27 cellular contexts compared by ENCODE assay signal in genomic region chr5:3605298-3606010, GRCh38. TPM values are rescaled to one million over a fixed set of nuclear protein-coding genes. Genes with fewer than 3 reads are reported as not detected.
DNase-seq lines count a peak whose midpoint lies in the region; ATAC-seq, FAIRE-seq and TF ChIP-seq lines count a peak whose summit lies in the region.
"Had no signal": no experiment of that assay in that cellular context is flagged by ENCODE, and none has a peak within 500 bp of the region (broad histone marks: within the 10 kb centered on the region; RNA-seq: fewer than 3 reads in every experiment).

No MANE protein-coding gene starts in this region.

- no peak overlapping the region for H3K27ac Mint-ChIP-seq in MCF 10A (ENCODE audit: low read depth, unreplicated experiment)

- H2BK5ac ChIP-seq in H1 (ENCODE audit: low read depth, low read length) (no peak overlapping the region), mesenchymal stem cell (ENCODE audit: low read depth, low read length, poor library complexity, severe bottlenecking) (no peak overlapping the region)

- H3K4me1 Mint-ChIP-seq in MCF 10A (ENCODE audit: insufficient read depth, unreplicated experiment): peaks cover 10% of the 10 kb centered on the region
- H3K4me1 Mint-ChIP-seq: CD8-positive, alpha-beta memory T cell had no signal

- no peak for FAIRE-seq in H1 (lab: Jason Lieb, UNC)
- FAIRE-seq: D721Med, GM12891, HTR-8/SVneo had no signal

- no peak overlapping the region for H4K5ac ChIP-seq in H1 (ENCODE audit: insufficient read length, low read depth, low read length)

- CTCF ChIA-PET in MCF 10A (lab: Yijun Ruan, JAX): interaction anchor here (0.6 kb wide), 1 partner anchor 809 kb away, joined by 3 read pairs; no protein-coding TSS in a partner anchor
- CTCF ChIA-PET in H1 (lab: Charles Lee; ENCODE audit: partially characterized antibody): interaction anchor here (0.6 to 1.3 kb wide), 6 partner anchors 13 to 1146 kb away, joined by 3 to 4 read pairs (median 4); no protein-coding TSS in a partner anchor

- H3K79me2 ChIP-seq in H1 (ENCODE audit: control insufficient read depth in 1 of 2, insufficient read depth in 2 of 2, low read length in 2 of 2): no peaks in the 10 kb centered on the region

- H3K36me3 Mint-ChIP-seq in MCF 10A (ENCODE audit: insufficient read depth, unreplicated experiment): peaks cover 34% of the 10 kb centered on the region

- POLR2A ChIA-PET in MCF 10A (lab: Yijun Ruan, JAX): no interaction called here
- POLR2A ChIA-PET in H1 (lab: Charles Lee; ENCODE audit: partially characterized antibody): interaction anchor here (1.3 kb wide), 1 partner anchor 13 kb away, joined by 4 read pairs; no protein-coding TSS in a partner anchor

- H3K79me1 ChIP-seq in H1 (ENCODE audit: low read depth, low read length) (no peaks in the 10 kb centered on the region), mesenchymal stem cell (replicated peaks; ENCODE audit: low read length, poor library complexity, severe bottlenecking) (no peaks in the 10 kb centered on the region)

- peak overlapping the region; percentile 23; the same call in 1 of the 2 replicates for H4K8ac ChIP-seq in H1 (ENCODE audit: extremely low read depth, insufficient read depth, low read length)
- H4K8ac ChIP-seq in mesenchymal stem cell (ENCODE audit: low read length): no peak overlapping the region

- H2BK15ac ChIP-seq in H1 (ENCODE audit: low read length): no peak overlapping the region; the same call in 1 of the 2 replicates
- no peak overlapping the region for H2BK15ac ChIP-seq in mesenchymal stem cell (ENCODE audit: low read depth, poor library complexity, severe bottlenecking)

- no peaks in the 10 kb centered on the region for H3K27me3 Mint-ChIP-seq in MCF 10A (ENCODE audit: insufficient read depth, unreplicated experiment)

- intact Hi-C loops in breast epithelium (cut with DNase I; ENCODE audit: low total_unique reads) (no loop called here), MCF 10A (cut with micrococcal nuclease) (no loop called here), upper lobe of right lung (cut with DNase I) (no loop called here)

- TF ChIP-seq CTCF in breast epithelium (IDR thresholded peaks at IDR 0.05) (no peak), MCF 10A (IDR thresholded peaks at IDR 0.05; ENCODE audit: unreplicated experiment) (no peak), H1 (IDR thresholded peaks at IDR 0.05; ENCODE audit: control extremely low read depth in 1 of 3, insufficient read depth in 1 of 3, low read depth in 1 of 3, low read length in 3 of 3) (no peak), upper lobe of right lung (IDR thresholded peaks at IDR 0.05) (no peak)

- H3K9ac ChIP-seq in H1 (replicated peaks in 1 of 4; ENCODE audit: extremely low read depth in 1 of 4, low read depth in 3 of 4, low read length in 3 of 4): no peak overlapping the region
- peak overlapping the region; percentile 70 for H3K9ac ChIP-seq in mesenchymal stem cell (ENCODE audit: low read length)

- H3K4ac ChIP-seq in H1 (replicated peaks; ENCODE audit: insufficient read length, low read depth, low read length): no peak overlapping the region
- H3K4ac ChIP-seq in mesenchymal stem cell (ENCODE audit: low read depth in 1 of 2, low read length in 2 of 2): no peak overlapping the region

- H3K56ac ChIP-seq in H1 (replicated peaks; ENCODE audit: insufficient read length, low read depth, low read length): no peak overlapping the region

- ATAC-seq in upper lobe of right lung: no peak
- ATAC-seq: Right ventricle myocardium inferior had no signal

- TF ChIP-seq EP300 in H1 (IDR thresholded peaks at IDR 0.05; ENCODE audit: borderline replicate concordance in 1 of 2, low read depth in 2 of 2, low read length in 2 of 2): no peak

- H4K91ac ChIP-seq in H1 (replicated peaks; ENCODE audit: insufficient read length, low read length) (no peak overlapping the region), mesenchymal stem cell (ENCODE audit: low read length) (no peak overlapping the region)

- no peak overlapping the region for H2AFZ ChIP-seq in H1 (ENCODE audit: low read length)
- H2AFZ ChIP-seq in mesenchymal stem cell (ENCODE audit: low read depth, low read length): no peak overlapping the region
- H2AFZ ChIP-seq: PC-9 had no signal

- H3K4me2 ChIP-seq in H1 (ENCODE audit: insufficient read depth in 1 of 2, low read depth in 2 of 2, low read length in 2 of 2) (peak overlapping the region; percentile 67 to 73; a peak in 3 of 4 replicates), mesenchymal stem cell (ENCODE audit: low read length, poor library complexity, severe bottlenecking) (no peak overlapping the region)
- H3K4me2 ChIP-seq: PC-9 had no signal

- H3K4me3 ChIP-seq in breast epithelium: peak overlapping the region in 1 of 3 donors; percentile 61
- peak overlapping the region in 2 of 4 experiments; percentile 43 to 64; a peak in 3 of 8 replicates for H3K4me3 ChIP-seq in H1 (ENCODE audit: extremely low read depth in 1 of 4, insufficient read depth in 2 of 4, low read depth in 3 of 4, low read length in 4 of 4)
- no peak overlapping the region for H3K4me3 ChIP-seq in mesenchymal stem cell (ENCODE audit: insufficient read depth in 1 of 2, low read depth in 1 of 2, low read length in 2 of 2)
- H3K4me3 ChIP-seq in upper lobe of right lung: no peak overlapping the region
- H3K4me3 ChIP-seq: PC-9, SK-N-MC had no signal

- WGBS in H1 (ENCODE audit: extremely low coverage in 1 of 2, insufficient coverage in 1 of 2, insufficient read length in 1 of 2, insufficient replicate concordance in 2 of 2, low coverage in 1 of 2, low lambda C conversion rate in 2 of 2, missing lambda C conversion rate in 1 of 2), 2 experiments: 63% methylated on average over 25 of the region's 32 CpGs; no CpG with 5 or more reads in 1 of the 2 experiments
- 47% methylated on average over 32 of the region's 32 CpGs for WGBS in mesenchymal stem cell

- 0 out of 2 replicates have a peak overlapping the region, but pooled peaks have one; percentile 32 for H2BK20ac ChIP-seq in H1 (ENCODE audit: low read length)

- H3K18ac ChIP-seq in H1 (ENCODE audit: extremely low read depth, low read length) (no peak overlapping the region), mesenchymal stem cell (ENCODE audit: low read depth in 1 of 2, low read length in 2 of 2) (no peak overlapping the region)

- TF ChIP-seq POLR2A in breast epithelium (IDR thresholded peaks at IDR 0.05) (no peak), H1 (IDR thresholded peaks at IDR 0.05; ENCODE audit: control extremely low read depth in 1 of 2, low read depth in 2 of 2, low read length in 2 of 2) (no peak)

- H2BK12ac ChIP-seq in H1 (ENCODE audit: low read depth, low read length): 0 out of 2 replicates have a peak overlapping the region, but pooled peaks have one; percentile 27
- no peak overlapping the region for H2BK12ac ChIP-seq in mesenchymal stem cell (ENCODE audit: low read length in 2 of 2)

- H2BK120ac ChIP-seq in H1 (replicated peaks; ENCODE audit: low read depth, low read length) (no peak overlapping the region), mesenchymal stem cell (ENCODE audit: low read depth, low read length) (no peak overlapping the region)

- no peak overlapping the region for H3K4me3 Mint-ChIP-seq in MCF 10A (ENCODE audit: unreplicated experiment)
- H3K4me3 Mint-ChIP-seq: CD8-positive, alpha-beta memory T cell had no signal

- H3K23ac ChIP-seq in H1 (ENCODE audit: insufficient read length): no peak overlapping the region
- no peak overlapping the region for H3K23ac ChIP-seq in mesenchymal stem cell (ENCODE audit: low read length in 2 of 2)

- H3K9me3 Mint-ChIP-seq in MCF 10A (ENCODE audit: unreplicated experiment): peaks cover 6% of the 10 kb centered on the region

- H3K27ac ChIP-seq in breast epithelium: peak overlapping the region; percentile 90 to 93
- no peak overlapping the region for H3K27ac ChIP-seq in H1 (ENCODE audit: low read depth, low read length)
- H3K27ac ChIP-seq in mesenchymal stem cell (ENCODE audit: low read length, poor library complexity, severe bottlenecking): no peak overlapping the region
- H3K27ac ChIP-seq in upper lobe of right lung: no peak overlapping the region
- H3K27ac ChIP-seq: HL-60, PC-9, SK-N-MC had no signal

- H3K36me3 ChIP-seq in breast epithelium: no peaks in the 10 kb centered on the region
- H3K36me3 ChIP-seq in H1 (ENCODE audit: control insufficient read depth in 2 of 4, insufficient read depth in 4 of 4, low read length in 3 of 4): peaks cover 0 to 3% (median 0%) of the 10 kb centered on the region in 4 experiments; a peak in 2 of 8 replicates
- peaks cover 0 to 5% of the 10 kb centered on the region in 2 experiments for H3K36me3 ChIP-seq in mesenchymal stem cell (ENCODE audit: control insufficient read depth in 1 of 2, insufficient read depth in 2 of 2, low read depth in 1 of 2, low read length in 2 of 2)
- H3K36me3 ChIP-seq in upper lobe of right lung: no peaks in the 10 kb centered on the region
- H3K36me3 ChIP-seq: BE2C had no signal

- no peak for DNase-seq in breast epithelium (ENCODE audit: low spot score in 2 of 2)
- no peak for DNase-seq in MCF 10A (ENCODE audit: unreplicated experiment)
- DNase-seq in H1 (ENCODE audit: low read depth in 1 of 2, low spot score in 2 of 2): no peak
- no peak for DNase-seq in mesenchymal stem cell
- DNase-seq in upper lobe of right lung: peak; percentile 58
- DNase-seq in NOMO-1 treated with DMSO at 0.1 percent for 48 hours (lab: John Stamatoyannopoulos, UW; ENCODE audit: unreplicated experiment): no peak
- DNase-seq in NCI-H2171 (lab: John Stamatoyannopoulos, UW): no peak
- DNase-seq in NAMALWA (ENCODE audit: low spot score): no peak
- DNase-seq: 8988T; BE2C; CD8-positive, alpha-beta memory T cell; DMS79 treated with DMSO at 0.1 percent for 48 hours; GF-D8; HCEC 1CT; MV-4-11; NCI-H1417 treated with DMSO at 0.1 percent for 48 hours; NCI-H1930; NCI-H2171 treated with DMSO at 0.1 percent for 48 hours; NCI-H748 treated with DMSO at 0.1 percent for 48 hours; PC-9 had no signal

- TF ChIP-seq RAD21 in H1 (IDR thresholded peaks at IDR 0.05 in 1 of 2, conservative IDR thresholded peaks at IDR 0.05 in 1 of 2; ENCODE audit: low read depth in 2 of 2, low read length in 2 of 2): no peak

- H3K4me1 ChIP-seq in breast epithelium (no peaks in the 10 kb centered on the region), H1 (replicated peaks in 1 of 4; ENCODE audit: control insufficient read depth in 3 of 4, insufficient read depth in 4 of 4, low read length in 3 of 4) (peaks cover 2 to 13% (median 9%) of the 10 kb centered on the region in 4 experiments), mesenchymal stem cell (ENCODE audit: control insufficient read depth, insufficient read depth, low read depth, low read length) (peaks cover 5% of the 10 kb centered on the region), upper lobe of right lung (no peaks in the 10 kb centered on the region)
- H3K4me1 ChIP-seq: BE2C had no signal

- H4K20me1 ChIP-seq in H1 (replicated peaks in 1 of 2; ENCODE audit: control insufficient read depth in 1 of 2, insufficient read depth in 2 of 2, low read length in 2 of 2): peaks cover 4 to 5% of the 10 kb centered on the region in 2 experiments

- H3K9me3 ChIP-seq in breast epithelium (no peaks in the 10 kb centered on the region), H1 (ENCODE audit: insufficient read depth in 2 of 2, low read depth in 1 of 2, low read length in 1 of 2) (no peaks in the 10 kb centered on the region), mesenchymal stem cell (ENCODE audit: control insufficient read depth, low read length) (no peaks in the 10 kb centered on the region), upper lobe of right lung (no peaks in the 10 kb centered on the region)
- H3K9me3 ChIP-seq: BE2C had no signal

- H3K23me2 ChIP-seq in H1 (ENCODE audit: low read depth, low read length): peaks cover 18% of the 10 kb centered on the region; the same call in 1 of the 2 replicates

- no TSS peak for BruUV-seq in MCF 10A (replicated peaks; lab: Mats Ljungman, UMichigan)

- H3K27me3 ChIP-seq in breast epithelium (peaks cover 0 to 42% of the 10 kb centered on the region in 2 donors), H1 (replicated peaks in 1 of 4; ENCODE audit: control insufficient read depth in 3 of 4, extremely low read depth in 1 of 4, insufficient read depth in 3 of 4, low read length in 3 of 4) (peaks cover 40 to 71% (median 59%) of the 10 kb centered on the region in 4 experiments), mesenchymal stem cell (ENCODE audit: control insufficient read depth in 1 of 2, insufficient read depth in 1 of 2, low read length in 2 of 2) (peaks cover 0 to 39% of the 10 kb centered on the region in 2 experiments), upper lobe of right lung (peaks cover 75% of the 10 kb centered on the region)

- H3K14ac ChIP-seq in H1 (ENCODE audit: insufficient read length) (no peak overlapping the region), mesenchymal stem cell (ENCODE audit: low read length in 2 of 2) (no peak overlapping the region)

- H2AK5ac ChIP-seq in H1 (ENCODE audit: low read depth, low read length): peak overlapping the region; percentile 39; the same call in 1 of the 2 replicates
- no peak overlapping the region for H2AK5ac ChIP-seq in mesenchymal stem cell (ENCODE audit: low read length, severe bottlenecking)

RNA-seq across cellular contexts. Expression of gene IRX1, which starts 9.8 kb away (rescaled TPM):
- total RNA-seq in breast epithelium (10 to 100 TPM; 19.7 to 49.2 (median 27.8) TPM), MCF 10A (2022) (13.8 and 15.5 TPM in 2 replicates), upper lobe of right lung (7.5 TPM)
- total RNA-seq in H1 (2021; fragmentation: NEBNext Ultra II Directional; extraction: Animal tissue kit (Norgen Biotek cat#: 25700)): 3.9 and 5.1 TPM in 2 replicates
- polyA plus RNA-seq in H1 (2011; rRNA removed): 2.6 and 10.6 TPM in 2 replicates
- polyA plus RNA-seq in H1 (2011; cell fraction: cytosol; rRNA removed): 8.5 TPM
- polyA plus RNA-seq in H1 (2011; cell fraction: nucleus; rRNA removed): 9.3 TPM
- polyA plus RNA-seq in H1 (2012, experiment 1 of 2): 4.0 to 6.1 TPM (median 5.3 TPM) in 4 replicates
- 2.8 TPM for polyA plus RNA-seq in H1 (2012, experiment 2 of 2)
- 0.41 TPM for polyA plus RNA-seq in H1 (2013, experiment 1 of 2)
- polyA plus RNA-seq in H1 (2013, experiment 2 of 2): 0.28 TPM
- 0.54 and 1.5 TPM in 2 replicates for polyA minus RNA-seq in H1 (2011; rRNA and poly(A)+ RNA removed)
- 6.5 TPM for polyA minus RNA-seq in H1 (2011; cell fraction: cytosol; rRNA and poly(A)+ RNA removed)
- 8.3 TPM for polyA minus RNA-seq in H1 (2011; cell fraction: nucleus; rRNA and poly(A)+ RNA removed)
- polyA plus RNA-seq in mesenchymal stem cell (2013, experiment 1 of 2): not detected
- not detected for polyA plus RNA-seq in mesenchymal stem cell (2013, experiment 2 of 2)
- total RNA-seq: CD8-positive, alpha-beta memory T cell; NCI-H460; PC-9 had no signal
- polyA plus RNA-seq: CD8-positive, alpha-beta memory T cell had no signal

Comparison
In these comparisons a context has a peak if more than half of its experiments do, and no peak if none do; other contexts are left out.
1. H3K27ac ChIP-seq: peak in breast epithelium (2 of 2); none in H1 (single experiment), mesenchymal stem cell (single experiment) and upper lobe of right lung (single experiment).